18 cellular contexts compared by ENCODE assay signal in genomic region chr19:35373492-35373891, GRCh38. TPM values are rescaled to one million over a fixed set of nuclear protein-coding genes. Genes with fewer than 3 reads are reported as not detected.
DNase-seq lines count a peak whose midpoint lies in the region; ATAC-seq and TF ChIP-seq lines count a peak whose summit lies in the region.
"Had no signal": no experiment of that assay in that cellular context is flagged by ENCODE, and none has a peak within 500 bp of the region (broad histone marks: within the 10 kb centered on the region; RNA-seq: fewer than 3 reads in every experiment).

No MANE protein-coding gene starts in this region.

- CTCF ChIA-PET in activated CD8-positive, alpha-beta memory T cell treated with anti-CD3 and anti-CD28 coated beads, Interleukin-2, amount 10 ng/mL, durations not matched to agents 7 days and 5 days (lab: Charles Lee), result no interaction called here

- H3K27me3 Mint-ChIP-seq in activated CD8-positive, alpha-beta memory T cell treated with anti-CD3 and anti-CD28 coated beads, Interleukin-2, amount 10 ng/mL, durations not matched to agents 7 days and 5 days, result peaks cover 15% of the 10 kb centered on the region
- H3K27me3 Mint-ChIP-seq in progenitor cell of endocrine pancreas, result peaks cover 7% of the 10 kb centered on the region

- no peaks in the 10 kb centered on the region for H3K79me2 ChIP-seq in MM.1S (ENCODE audit: low read length)

- H3K4me1 ChIP-seq in MM.1S (ENCODE audit: low read length), result no peaks in the 10 kb centered on the region
- H3K4me1 ChIP-seq: Caco-2 had no signal

- no peak overlapping the region for H3K4me3 Mint-ChIP-seq in activated CD8-positive, alpha-beta memory T cell treated with anti-CD3 and anti-CD28 coated beads, Interleukin-2, amount 10 ng/mL, durations not matched to agents 7 days and 5 days
- H3K4me3 Mint-ChIP-seq in progenitor cell of endocrine pancreas (ENCODE audit: low read depth), result no peak overlapping the region
- H3K4me3 Mint-ChIP-seq: CD8-positive, alpha-beta memory T cell had no signal

- DNase-seq in activated CD8-positive, alpha-beta memory T cell treated with anti-CD3 and anti-CD28 coated beads for 24 hours, result peak; percentile 38
- DNase-seq in activated CD8-positive, alpha-beta memory T cell treated with anti-CD3 and anti-CD28 coated beads, Interleukin-2, amount 10 ng/mL, durations not matched to agents 7 days and 5 days, result no peak
- DNase-seq in ecto neural progenitor cell (ENCODE audit: low spot score), result peak; percentile 15
- no peak for DNase-seq in progenitor cell of endocrine pancreas (ENCODE audit: low spot score, unreplicated experiment)
- DNase-seq in MM.1S, result no peak
- DNase-seq in stimulated activated CD8-positive, alpha-beta memory T cell treated with anti-CD3 and anti-CD28 coated beads, Interleukin-4, amount 100 ng/mL, for 48 hours, result no peak
- DNase-seq: AML-193; Caco-2; CD8-positive, alpha-beta memory T cell; DND-41; GDM1; GM23248; H7 had no signal

- H3K36me3 ChIP-seq in MM.1S (replicated peaks; ENCODE audit: insufficient read depth, low read length), result no peaks in the 10 kb centered on the region
- H3K36me3 ChIP-seq: BLaER1 had no signal

- H3K4me2 ChIP-seq in MM.1S (ENCODE audit: low read depth, low read length), result no peak overlapping the region
- H3K4me2 ChIP-seq: BLaER1 had no signal

- H3K9me2 ChIP-seq in MM.1S (replicated peaks; ENCODE audit: insufficient read depth, low read length), result no peaks in the 10 kb centered on the region

- H3K27me3 ChIP-seq in MM.1S (replicated peaks; ENCODE audit: insufficient read depth, low read length), result peaks cover 43% of the 10 kb centered on the region
- H3K27me3 ChIP-seq: BLaER1 had no signal

- no peak overlapping the region for H3K9ac ChIP-seq in MM.1S (ENCODE audit: low read length)
- H3K9ac ChIP-seq: BLaER1, GM23248 had no signal

- H3K36me3 Mint-ChIP-seq in activated CD8-positive, alpha-beta memory T cell treated with anti-CD3 and anti-CD28 coated beads, Interleukin-2, amount 10 ng/mL, durations not matched to agents 7 days and 5 days, result no peaks in the 10 kb centered on the region
- H3K36me3 Mint-ChIP-seq in progenitor cell of endocrine pancreas (ENCODE audit: insufficient read depth), result no peaks in the 10 kb centered on the region
- H3K36me3 Mint-ChIP-seq: CD8-positive, alpha-beta memory T cell had no signal

- TF ChIP-seq CTCF in progenitor cell of endocrine pancreas (IDR thresholded peaks at IDR 0.05; ENCODE audit: unreplicated experiment) (no peak), MM.1S (IDR thresholded peaks at IDR 0.05; ENCODE audit: low read length) (no peak)

- H2AFZ ChIP-seq in MM.1S (ENCODE audit: low read length), result no peak overlapping the region
- H2AFZ ChIP-seq: GM23248 had no signal

- no peaks in the 10 kb centered on the region for H4K20me1 ChIP-seq in MM.1S (ENCODE audit: insufficient read depth, low read length)
- H4K20me1 ChIP-seq: BLaER1 had no signal

- no peaks in the 10 kb centered on the region for H3K9me3 ChIP-seq in MM.1S (replicated peaks; ENCODE audit: insufficient read depth, low read length)
- H3K9me3 ChIP-seq: Caco-2 had no signal

- no peak overlapping the region for H3K27ac Mint-ChIP-seq in activated CD8-positive, alpha-beta memory T cell treated with anti-CD3 and anti-CD28 coated beads, Interleukin-2, amount 10 ng/mL, durations not matched to agents 7 days and 5 days
- peak overlapping the region; percentile 12 for H3K27ac Mint-ChIP-seq in progenitor cell of endocrine pancreas

- no peaks in the 10 kb centered on the region for H3K9me3 Mint-ChIP-seq in activated CD8-positive, alpha-beta memory T cell treated with anti-CD3 and anti-CD28 coated beads, Interleukin-2, amount 10 ng/mL, durations not matched to agents 7 days and 5 days (ENCODE audit: low read depth)
- no peaks in the 10 kb centered on the region for H3K9me3 Mint-ChIP-seq in progenitor cell of endocrine pancreas (ENCODE audit: low read depth)
- H3K9me3 Mint-ChIP-seq: CD8-positive, alpha-beta memory T cell had no signal

- peaks cover 4% of the 10 kb centered on the region for H3K4me1 Mint-ChIP-seq in activated CD8-positive, alpha-beta memory T cell treated with anti-CD3 and anti-CD28 coated beads, Interleukin-2, amount 10 ng/mL, durations not matched to agents 7 days and 5 days
- H3K4me1 Mint-ChIP-seq in progenitor cell of endocrine pancreas (ENCODE audit: low read depth), result no peaks in the 10 kb centered on the region

- no peak for ATAC-seq in activated CD8-positive, alpha-beta memory T cell treated with anti-CD3 and anti-CD28 coated beads, Interleukin-2, amount 10 ng/mL, durations not matched to agents 7 days and 5 days
- ATAC-seq in HG03565 (IDR thresholded peaks at IDR 0.05; ENCODE audit: unreplicated experiment) (no peak), GM21786 (IDR thresholded peaks at IDR 0.05; ENCODE audit: unreplicated experiment) (no peak)

- H3F3A ChIP-seq in MM.1S (ENCODE audit: insufficient read depth, low read length), result no peaks in the 10 kb centered on the region

- H3K27ac ChIP-seq in MM.1S (ENCODE audit: low read length), result no peak overlapping the region
- H3K27ac ChIP-seq: 22Rv1, BLaER1, GM23248 had no signal

- no peak overlapping the region for H3K4me3 ChIP-seq in MM.1S (ENCODE audit: low read length)
- H3K4me3 ChIP-seq: BLaER1, GM23248 had no signal

RNA-seq across cellular contexts. Expression of gene GPR42, which starts 2.6 kb away (rescaled TPM):
- total RNA-seq in activated CD8-positive, alpha-beta memory T cell treated with anti-CD3 and anti-CD28 coated beads, Interleukin-2, amount 10 ng/mL, durations not matched to agents 7 days and 5 days, result under 1 TPM in 1 of 2 experiments, not detected in 1; 0.12 TPM
- 0.16 TPM in 1 of 2 replicates, not detected in the other for total RNA-seq in progenitor cell of endocrine pancreas
- total RNA-seq: A673; Caco-2; CD8-positive, alpha-beta memory T cell; GM23248; H7 had no signal

RNA-seq across cellular contexts. Expression of gene FFAR3, which starts 15.2 kb away (rescaled TPM):
- not detected for total RNA-seq in activated CD8-positive, alpha-beta memory T cell treated with anti-CD3 and anti-CD28 coated beads, Interleukin-2, amount 10 ng/mL, durations not matched to agents 7 days and 5 days
- not detected in 2 replicates for total RNA-seq in progenitor cell of endocrine pancreas
- total RNA-seq: Caco-2; CD8-positive, alpha-beta memory T cell; GM23248; H7 had no signal

RNA-seq across cellular contexts. Expression of gene FFAR1, which starts 25.8 kb away (rescaled TPM):
- not detected for total RNA-seq in activated CD8-positive, alpha-beta memory T cell treated with anti-CD3 and anti-CD28 coated beads, Interleukin-2, amount 10 ng/mL, durations not matched to agents 7 days and 5 days
- total RNA-seq in progenitor cell of endocrine pancreas, result 0.33 and 0.74 TPM in 2 replicates
- total RNA-seq: A673; Caco-2; CD8-positive, alpha-beta memory T cell; GM23248; H7 had no signal

RNA-seq across cellular contexts. Expression of gene CD22, which starts 44.5 kb away (rescaled TPM):
- total RNA-seq in activated CD8-positive, alpha-beta memory T cell treated with anti-CD3 and anti-CD28 coated beads, Interleukin-2, amount 10 ng/mL, durations not matched to agents 7 days and 5 days, result under 1 TPM in 1 of 2 experiments, not detected in 1; 0.41 TPM
- total RNA-seq in progenitor cell of endocrine pancreas, result 3.8 and 5.1 TPM in 2 replicates
- total RNA-seq: A673, Caco-2, GM23248, H7 had no signal

Comparison
In these comparisons a context has a peak if more than half of its experiments do, and no peak if none do; other contexts are left out.
1. DNase-seq: peak in activated CD8-positive, alpha-beta memory T cell treated with anti-CD3 and anti-CD28 coated beads for 24 hours (single experiment) and ecto neural progenitor cell (single experiment); none in activated CD8-positive, alpha-beta memory T cell treated with anti-CD3 and anti-CD28 coated beads, Interleukin-2, amount 10 ng/mL, durations not matched to agents 7 days and 5 days (single experiment), progenitor cell of endocrine pancreas (single experiment), MM.1S (single experiment) and stimulated activated CD8-positive, alpha-beta memory T cell treated with anti-CD3 and anti-CD28 coated beads, Interleukin-4, amount 100 ng/mL, for 48 hours (single experiment).